Comparison of ENCODE assay signal across 8 cellular contexts in the genomic region with DNA sequence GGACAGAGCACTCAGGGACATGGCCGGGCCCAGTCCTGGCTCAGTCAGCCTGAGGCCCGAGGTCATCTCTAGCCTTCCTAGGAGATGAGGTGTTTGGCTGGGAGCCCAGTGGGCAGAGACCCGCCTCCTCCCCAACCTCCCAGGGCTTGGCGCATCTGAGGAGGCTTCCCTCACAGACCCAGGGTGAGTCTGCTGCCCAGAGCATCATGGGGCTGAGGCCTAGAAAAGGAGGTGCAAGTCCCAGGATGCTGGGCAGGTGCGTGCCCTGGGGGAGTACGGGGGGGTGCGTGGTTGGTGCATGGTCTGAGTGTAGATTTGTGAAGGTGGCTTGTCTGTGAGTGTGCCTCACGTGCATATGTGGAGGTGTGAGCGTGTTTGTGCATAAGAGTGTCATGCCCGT. TPM values are rescaled to one million over a fixed set of nuclear protein-coding genes. Genes with fewer than 3 reads are reported as not detected.
DNase-seq lines count a peak whose midpoint lies in the region; ATAC-seq, FAIRE-seq and TF ChIP-seq lines count a peak whose summit lies in the region.

No MANE protein-coding gene starts in this region.

- H4K20me1 ChIP-seq in GM23248 (ENCODE audit: insufficient read depth) (no peaks in the 10 kb centered on the region), SK-N-SH (ENCODE audit: insufficient read depth) (no peaks in the 10 kb centered on the region)

- TF ChIP-seq EP300 in A549 (IDR thresholded peaks at IDR 0.05) (no peak), SK-N-SH (IDR thresholded peaks at IDR 0.05; ENCODE audit: borderline replicate concordance in 1 of 2, low read depth in 1 of 2, low read length in 1 of 2) (no peak)

- FAIRE-seq in A549 (lab: Jason Lieb, UNC): no peak
- FAIRE-seq in D721Med (lab: Jason Lieb, UNC): no peak

- H2AFZ ChIP-seq in GM23248: no peak overlapping the region
- peak overlapping the region; percentile 85; the same call in 1 of the 2 replicates for H2AFZ ChIP-seq in SK-N-SH (ENCODE audit: low read depth)

- H3K79me2 ChIP-seq in GM23248 (ENCODE audit: insufficient read depth) (no peaks in the 10 kb centered on the region), SK-N-SH (ENCODE audit: insufficient read depth) (no peaks in the 10 kb centered on the region)

- H3F3A ChIP-seq in GM23248 (ENCODE audit: insufficient read depth) (no peaks in the 10 kb centered on the region), SK-N-SH (replicated peaks; ENCODE audit: insufficient read depth) (peaks cover 3% of the 10 kb centered on the region)

- CTCF ChIA-PET in A549 (lab: Yijun Ruan, JAX) (no interaction called here), SK-N-SH (lab: Yijun Ruan, JAX) (no interaction called here)

- H3K9me2 ChIP-seq in GM23248 (ENCODE audit: insufficient read depth) (no peaks in the 10 kb centered on the region), SK-N-SH (no peaks in the 10 kb centered on the region)

- DNase-seq in A549 (ENCODE audit: low read depth in 1 of 2, low spot score in 1 of 2) (peak; percentile 85 to 92), GM23248 (peak; percentile 90), SK-N-SH (peak; percentile 89), fibroblast of villous mesenchyme (ENCODE audit: low read depth) (peak; percentile 75), mesenteric fat pad (ENCODE audit: low spot score) (no peak), superior temporal gyrus (ENCODE audit: extremely low spot score) (no peak), D721Med (ENCODE audit: insufficient read length, low spot score) (no peak)

- H3K9me3 ChIP-seq in A549: no peaks in the 10 kb centered on the region
- no peaks in the 10 kb centered on the region for H3K9me3 ChIP-seq in GM23248 (ENCODE audit: low read depth)
- peaks cover 3% of the 10 kb centered on the region; the same call in 1 of the 2 replicates for H3K9me3 ChIP-seq in SK-N-SH

- TF ChIP-seq RAD21 in A549 (conservative IDR thresholded peaks at IDR 0.05 in 1 of 2, IDR thresholded peaks at IDR 0.05 in 1 of 2): no peak
- no peak; the same call in 1 of the 2 replicates for TF ChIP-seq RAD21 in SK-N-SH (IDR thresholded peaks at IDR 0.05; ENCODE audit: low read length)

- H3K36me3 ChIP-seq in GM23248 (ENCODE audit: low read depth) (no peaks in the 10 kb centered on the region), SK-N-SH (replicated peaks in 1 of 2; ENCODE audit: control insufficient read depth in 1 of 2, insufficient read depth in 2 of 2, low read length in 1 of 2) (no peaks in the 10 kb centered on the region)

- TF ChIP-seq POLR2A in A549 (IDR thresholded peaks at IDR 0.05; ENCODE audit: low read length): no peak; the same call in 1 of the 2 replicates

- peaks cover 14% of the 10 kb centered on the region for H3K4me1 ChIP-seq in A549
- 0 out of 2 replicates have a peak, but pooled peaks cover 3% of the 10 kb centered on the region for H3K4me1 ChIP-seq in GM23248 (ENCODE audit: insufficient read depth)
- H3K4me1 ChIP-seq in SK-N-SH (ENCODE audit: control insufficient read depth in 1 of 2, insufficient read depth in 2 of 2, low read depth in 1 of 2, low read length in 1 of 2): peaks cover 6 to 7% of the 10 kb centered on the region in 2 experiments; a peak in 2 of 4 replicates

- no peak overlapping the region for H3K4me3 ChIP-seq in A549
- no peak overlapping the region for H3K4me3 ChIP-seq in GM23248
- no peak overlapping the region for H3K4me3 ChIP-seq in SK-N-SH (ENCODE audit: low read depth in 2 of 2, low read length in 1 of 2)
- no peak overlapping the region for H3K4me3 ChIP-seq in fibroblast of villous mesenchyme (ENCODE audit: low read depth, low read length)

- peaks cover 15% of the 10 kb centered on the region; the same call in 1 of the 2 replicates for H3K27me3 ChIP-seq in GM23248 (replicated peaks; ENCODE audit: insufficient read depth)
- no peaks in the 10 kb centered on the region; the same call in 1 of the 2 replicates for H3K27me3 ChIP-seq in SK-N-SH (ENCODE audit: insufficient read depth)

- POLR2A ChIA-PET in A549 (lab: Yijun Ruan, JAX) (no interaction called here), SK-N-SH (lab: Yijun Ruan, JAX) (no interaction called here)

- peak; percentile 79 to 90 for ATAC-seq in A549
- no peak for ATAC-seq in HG02840 (IDR thresholded peaks at IDR 0.05; ENCODE audit: low FRiP score, unreplicated experiment)

- H3K9ac ChIP-seq in GM23248 (no peak overlapping the region; the same call in 1 of the 2 replicates), SK-N-SH (peak overlapping the region; percentile 61)

- 45% methylated on average over 10 of the region's 10 CpGs for WGBS in A549 (ENCODE audit: missing lambda C conversion rate)
- 55% methylated on average over 10 of the region's 10 CpGs for WGBS in GM23248 (ENCODE audit: low coverage in 1 of 2, low lambda C conversion rate in 2 of 2, missing lambda C conversion rate in 2 of 2), 2 experiments
- 48% methylated on average over 10 of the region's 10 CpGs for WGBS in SK-N-SH (ENCODE audit: low lambda C conversion rate)

- in situ Hi-C loops in GM23248 (cut with MboI): loop anchor here (10.0 kb wide), 1 partner anchor 57 kb away; no protein-coding TSS in a partner anchor

- H3K4me2 ChIP-seq in A549: peak overlapping the region; percentile 56
- H3K4me2 ChIP-seq in GM23248 (ENCODE audit: unreplicated experiment): no peak overlapping the region
- peak overlapping the region; percentile 76 for H3K4me2 ChIP-seq in SK-N-SH

- H3K27ac ChIP-seq in A549 (peak overlapping the region; percentile 68 to 84), GM23248 (no peak overlapping the region), SK-N-SH (ENCODE audit: low read depth in 2 of 2, low read length in 1 of 2) (peak overlapping the region in 1 of 2 experiments; percentile 46; a peak in 2 of 4 replicates)

- TF ChIP-seq CTCF in A549 (IDR thresholded peaks at IDR 0.05): no peak
- no peak for TF ChIP-seq CTCF in SK-N-SH (IDR thresholded peaks at IDR 0.05)
- no peak for TF ChIP-seq CTCF in fibroblast of villous mesenchyme (IDR thresholded peaks at IDR 0.05; ENCODE audit: insufficient read depth, low read depth, low read length)
- no peak for TF ChIP-seq CTCF in D721Med (IDR thresholded peaks at IDR 0.05; ENCODE audit: insufficient read depth, missing control alignments)

RNA-seq across cellular contexts. Expression of gene PDE6G, which starts 4.7 kb away (rescaled TPM):
- polyA plus RNA-seq in A549 (2011; rRNA removed): 1.0 and 1.2 TPM in 2 replicates
- 1.5 and 3.3 TPM in 2 replicates for polyA plus RNA-seq in A549 (2012; cell fraction: cytosol; rRNA removed)
- polyA plus RNA-seq in A549 (2012; cell fraction: nucleus; rRNA removed): 2.0 and 3.5 TPM in 2 replicates
- 0.90 to 2.0 TPM (median 1.2 TPM) in 3 replicates for polyA plus RNA-seq in A549 (2017; fragmentation: RNase III; extraction: RNeasy Plus Mini Kit Qiagen cat#74134 plus additional on column Dnase treatment)
- 1.0 and 3.3 TPM in 2 replicates for polyA minus RNA-seq in A549 (2011; rRNA and poly(A)+ RNA removed)
- total RNA-seq in GM23248 (2014; rRNA removed; shearing (Covaris generic)): not detected in 2 replicates
- not detected in 2 replicates for polyA plus RNA-seq in GM23248 (2016; fragmentation: Nextera tagmentation; extraction: Ambion mirVana)
- 4.4 and 5.0 TPM in 2 replicates for polyA plus RNA-seq in SK-N-SH (2012; rRNA removed)
- 1.2 and 2.3 TPM in 2 replicates for polyA plus RNA-seq in SK-N-SH (2012; cell fraction: cytosol; rRNA removed)
- 2.0 and 2.5 TPM in 2 replicates for polyA plus RNA-seq in SK-N-SH (2012; cell fraction: nucleus; rRNA removed)
- total RNA-seq in fibroblast of villous mesenchyme: not detected in 2 replicates
- 1.3 TPM for total RNA-seq in mesenteric fat pad

RNA-seq across cellular contexts. Expression of gene TSPAN10, which starts 14.7 kb away (rescaled TPM):
- 1.4 and 1.7 TPM in 2 replicates for polyA plus RNA-seq in A549 (2011; rRNA removed)
- polyA plus RNA-seq in A549 (2012; cell fraction: cytosol; rRNA removed): 1.9 and 3.2 TPM in 2 replicates
- 6.9 and 10.5 TPM in 2 replicates for polyA plus RNA-seq in A549 (2012; cell fraction: nucleus; rRNA removed)
- 5.4 to 7.1 TPM (median 6.3 TPM) in 3 replicates for polyA plus RNA-seq in A549 (2017; fragmentation: RNase III; extraction: RNeasy Plus Mini Kit Qiagen cat#74134 plus additional on column Dnase treatment)
- 1.3 and 1.4 TPM in 2 replicates for polyA minus RNA-seq in A549 (2011; rRNA and poly(A)+ RNA removed)
- total RNA-seq in GM23248 (2014; rRNA removed; shearing (Covaris generic)): 2.6 and 3.9 TPM in 2 replicates
- polyA plus RNA-seq in GM23248 (2016; fragmentation: Nextera tagmentation; extraction: Ambion mirVana): 3.4 and 4.7 TPM in 2 replicates
- 4.7 and 6.0 TPM in 2 replicates for polyA plus RNA-seq in SK-N-SH (2012; rRNA removed)
- polyA plus RNA-seq in SK-N-SH (2012; cell fraction: cytosol; rRNA removed): 3.4 and 4.4 TPM in 2 replicates
- polyA plus RNA-seq in SK-N-SH (2012; cell fraction: nucleus; rRNA removed): 9.8 and 13.7 TPM in 2 replicates
- total RNA-seq in fibroblast of villous mesenchyme: 1.7 and 2.3 TPM in 2 replicates
- total RNA-seq in mesenteric fat pad: 0.29 TPM

RNA-seq across cellular contexts. Expression of gene OXLD1, which starts 14.7 kb away (rescaled TPM):
- polyA plus RNA-seq in A549 (2011; rRNA removed): 34.6 and 38.7 TPM in 2 replicates
- polyA plus RNA-seq in A549 (2012; cell fraction: cytosol; rRNA removed): 109 and 124 TPM in 2 replicates
- polyA plus RNA-seq in A549 (2012; cell fraction: nucleus; rRNA removed): 94.2 and 127 TPM in 2 replicates
- polyA plus RNA-seq in A549 (2017; fragmentation: RNase III; extraction: RNeasy Plus Mini Kit Qiagen cat#74134 plus additional on column Dnase treatment): 43.9 to 47.7 TPM (median 47.1 TPM) in 3 replicates
- 7.2 and 7.7 TPM in 2 replicates for polyA minus RNA-seq in A549 (2011; rRNA and poly(A)+ RNA removed)
- total RNA-seq in GM23248 (2014; rRNA removed; shearing (Covaris generic)): 19.9 and 49.3 TPM in 2 replicates
- 48.5 and 50.4 TPM in 2 replicates for polyA plus RNA-seq in GM23248 (2016; fragmentation: Nextera tagmentation; extraction: Ambion mirVana)
- polyA plus RNA-seq in SK-N-SH (2012; rRNA removed): 103 and 124 TPM in 2 replicates
- polyA plus RNA-seq in SK-N-SH (2012; cell fraction: cytosol; rRNA removed): 46.3 and 68.1 TPM in 2 replicates
- polyA plus RNA-seq in SK-N-SH (2012; cell fraction: nucleus; rRNA removed): 278 and 326 TPM in 2 replicates
- 23.7 and 28.0 TPM in 2 replicates for total RNA-seq in fibroblast of villous mesenchyme
- 27.5 TPM for total RNA-seq in mesenteric fat pad

RNA-seq across cellular contexts. Expression of gene NPLOC4, which starts 14.8 kb away (rescaled TPM):
- 101 and 130 TPM in 2 replicates for polyA plus RNA-seq in A549 (2011; rRNA removed)
- 115 and 145 TPM in 2 replicates for polyA plus RNA-seq in A549 (2012; cell fraction: cytosol; rRNA removed)
- polyA plus RNA-seq in A549 (2012; cell fraction: nucleus; rRNA removed): 218 and 236 TPM in 2 replicates
- polyA plus RNA-seq in A549 (2017; fragmentation: RNase III; extraction: RNeasy Plus Mini Kit Qiagen cat#74134 plus additional on column Dnase treatment): 91.1 to 98.5 TPM (median 92.2 TPM) in 3 replicates
- polyA minus RNA-seq in A549 (2011; rRNA and poly(A)+ RNA removed): 165 and 281 TPM in 2 replicates
- 62.9 and 64.6 TPM in 2 replicates for total RNA-seq in GM23248 (2014; rRNA removed; shearing (Covaris generic))
- polyA plus RNA-seq in GM23248 (2016; fragmentation: Nextera tagmentation; extraction: Ambion mirVana): 51.4 and 51.5 TPM in 2 replicates
- polyA plus RNA-seq in SK-N-SH (2012; rRNA removed): 88.6 and 105 TPM in 2 replicates
- 51.4 and 71.2 TPM in 2 replicates for polyA plus RNA-seq in SK-N-SH (2012; cell fraction: cytosol; rRNA removed)
- polyA plus RNA-seq in SK-N-SH (2012; cell fraction: nucleus; rRNA removed): 166 and 168 TPM in 2 replicates
- 96.7 and 108 TPM in 2 replicates for total RNA-seq in fibroblast of villous mesenchyme
- 129 TPM for total RNA-seq in mesenteric fat pad

RNA-seq across cellular contexts. Expression of gene CCDC137, which starts 14.8 kb away (rescaled TPM):
- 16.6 and 22.6 TPM in 2 replicates for polyA plus RNA-seq in A549 (2011; rRNA removed)
- 53.4 and 55.6 TPM in 2 replicates for polyA plus RNA-seq in A549 (2012; cell fraction: cytosol; rRNA removed)
- polyA plus RNA-seq in A549 (2012; cell fraction: nucleus; rRNA removed): 43.4 and 48.9 TPM in 2 replicates
- 55.0 to 59.7 TPM (median 55.6 TPM) in 3 replicates for polyA plus RNA-seq in A549 (2017; fragmentation: RNase III; extraction: RNeasy Plus Mini Kit Qiagen cat#74134 plus additional on column Dnase treatment)
- polyA minus RNA-seq in A549 (2011; rRNA and poly(A)+ RNA removed): 5.5 TPM in 2 replicates
- 11.6 and 11.7 TPM in 2 replicates for total RNA-seq in GM23248 (2014; rRNA removed; shearing (Covaris generic))
- 22.0 and 22.8 TPM in 2 replicates for polyA plus RNA-seq in GM23248 (2016; fragmentation: Nextera tagmentation; extraction: Ambion mirVana)
- 55.1 and 62.4 TPM in 2 replicates for polyA plus RNA-seq in SK-N-SH (2012; rRNA removed)
- 50.3 and 52.9 TPM in 2 replicates for polyA plus RNA-seq in SK-N-SH (2012; cell fraction: cytosol; rRNA removed)
- 72.5 and 89.0 TPM in 2 replicates for polyA plus RNA-seq in SK-N-SH (2012; cell fraction: nucleus; rRNA removed)
- 7.8 and 10.0 TPM in 2 replicates for total RNA-seq in fibroblast of villous mesenchyme
- total RNA-seq in mesenteric fat pad: 11.9 TPM

Comparison
In these comparisons a context has a peak if more than half of its experiments do, and no peak if none do; other contexts are left out.
1. DNase-seq: peak in A549 (2 of 2), GM23248 (single experiment), SK-N-SH (single experiment) and fibroblast of villous mesenchyme (single experiment); none in mesenteric fat pad (single experiment), superior temporal gyrus (single experiment) and D721Med (single experiment).
2. Of the 12 proteins assayed by ChIP-seq in both A549 and SK-N-SH: peak only in A549: none; only in SK-N-SH: FOSL2 and REST; in both: MAX; in neither: 9.